Comparison of ENCODE assay signal across 10 cellular contexts in genomic region chr18:21686282-21687105, GRCh38. TPM values are rescaled to one million over a fixed set of nuclear protein-coding genes. Genes with fewer than 3 reads are reported as not detected.
DNase-seq lines count a peak whose midpoint lies in the region; ATAC-seq, FAIRE-seq and TF ChIP-seq lines count a peak whose summit lies in the region.
"Had no signal": no experiment of that assay in that cellular context is flagged by ENCODE, and none has a peak within 500 bp of the region (broad histone marks: within the 10 kb centered on the region; RNA-seq: fewer than 3 reads in every experiment).

No MANE protein-coding gene starts in this region.

- H3K79me2 ChIP-seq in HepG2 (ENCODE audit: insufficient read depth, low read length) = no peaks in the 10 kb centered on the region

- peak overlapping the region; percentile 57 for H3K9ac ChIP-seq in HepG2 (ENCODE audit: insufficient read depth, low read depth, low read length)

- H3K36me3 ChIP-seq in HepG2 (replicated peaks in 1 of 2; ENCODE audit: control insufficient read depth in 1 of 2, insufficient read depth in 2 of 2, low read length in 2 of 2) (peaks cover 2% of the 10 kb centered on the region in 2 experiments; a peak in 4 of 5 replicates), testis (ENCODE audit: low read depth, missing control alignments) (no peaks in the 10 kb centered on the region), gastrocnemius medialis (peaks cover 0 to 17% of the 10 kb centered on the region in 2 donors)

- H3K9me3 Mint-ChIP-seq in activated T-cell treated with anti-CD3 and anti-CD28 coated beads, Interleukin-2, amount 50 U/mL, for 24 hours = peaks cover 7% of the 10 kb centered on the region
- H3K9me3 Mint-ChIP-seq in chondrocyte (ENCODE audit: low read depth) = peaks cover 5% of the 10 kb centered on the region

- intact Hi-C loops in HepG2 (cut with micrococcal nuclease; ENCODE audit: unreplicated experiment) (loop anchor here (1.0 to 5.0 kb wide), 2 partner anchors 11 to 56 kb away; partner anchors contain the start of gene MIB1), testis (cut with DNase I; ENCODE audit: low total_unique reads) (no loop called here), gastrocnemius medialis (cut with DNase I; ENCODE audit: low total_unique reads) (no loop called here)

- no peaks in the 10 kb centered on the region for H3K9me3 ChIP-seq in HepG2 (ENCODE audit: low read length)
- no peaks in the 10 kb centered on the region for H3K9me3 ChIP-seq in testis
- H3K9me3 ChIP-seq in gastrocnemius medialis = no peaks in the 10 kb centered on the region

- POLR2A ChIA-PET in HepG2 (lab: Yijun Ruan, JAX) = interaction anchor here (0.8 to 2.4 kb wide), 11 partner anchors 8 to 86 kb away, joined by 3 to 16 read pairs (median 3); partner anchors contain the start of genes ABHD3, ESCO1 and MIB1

- peak overlapping the region; percentile 60 for H3K27ac Mint-ChIP-seq in activated T-cell treated with anti-CD3 and anti-CD28 coated beads, Interleukin-2, amount 50 U/mL, for 24 hours
- H3K27ac Mint-ChIP-seq in chondrocyte (ENCODE audit: unreplicated experiment) = no peak overlapping the region

- TF ChIP-seq CTCF in HepG2 (CRISPR knock-in tag; IDR thresholded peaks at IDR 0.05) = no peak
- no peak for TF ChIP-seq CTCF in testis (IDR thresholded peaks at IDR 0.05)
- no peak for TF ChIP-seq CTCF in gastrocnemius medialis (IDR thresholded peaks at IDR 0.05 in 4 of 5, conservative IDR thresholded peaks at IDR 0.05 in 1 of 5)
- TF ChIP-seq CTCF in chondrocyte (IDR thresholded peaks at IDR 0.05) = no peak

- H4K20me1 ChIP-seq in HepG2 (ENCODE audit: insufficient read depth, low read length) = no peaks in the 10 kb centered on the region

- H3K4me3 ChIP-seq in HepG2 (replicated peaks in 1 of 3; ENCODE audit: insufficient read depth in 1 of 3, low read depth in 2 of 3, low read length in 3 of 3) (peak overlapping the region in 2 of 3 experiments; percentile 24 to 40; a peak in 3 of 6 replicates), testis (no peak overlapping the region), gastrocnemius medialis (no peak overlapping the region)

- TF ChIP-seq EP300 in HepG2 (IDR thresholded peaks at IDR 0.05; ENCODE audit: low read depth in 2 of 2, low read length in 2 of 2) (peak in 1 of 2 experiments; percentile 87; a peak in 2 of 4 replicates), HepG2 (CRISPR knock-in tag; IDR thresholded peaks at IDR 0.05; ENCODE audit: borderline replicate concordance) (peak; percentile 58; the same call in 1 of the 2 replicates)

- 12% methylated on average over 8 of the region's 8 CpGs for WGBS in HepG2 (ENCODE audit: low lambda C conversion rate)
- 47 to 55% methylated on average over 8 of the region's 8 CpGs for WGBS in testis, 2 donors

- DNase-seq in activated T-cell treated with anti-CD3 and anti-CD28 coated beads, Interleukin-2, amount 50 U/mL, for 24 hours = no peak
- DNase-seq in activated T-cell treated with anti-CD3 and anti-CD28 coated beads, Interleukin-2, amount 50 U/mL, for 1 hour = no peak
- DNase-seq in UCSD-AML1 (lab: John Stamatoyannopoulos, UW; ENCODE audit: unreplicated experiment) (peak; percentile 16), HepG2 (ENCODE audit: low spot score) (peak; percentile 95), testis (no peak), gastrocnemius medialis (no peak), NOMO-1 treated with DMSO at 0.1 percent for 48 hours (lab: John Stamatoyannopoulos, UW; ENCODE audit: unreplicated experiment) (no peak), chondrocyte (ENCODE audit: low spot score) (no peak)
- DNase-seq: GOT3, NCI-H187 had no signal

- H2AFZ ChIP-seq in HepG2 (ENCODE audit: low read length) = peak overlapping the region; percentile 39

- FAIRE-seq in HepG2 (lab: Jason Lieb, UNC) = peak; percentile 86

- ATAC-seq in HepG2 = peak; percentile 98
- ATAC-seq in gastrocnemius medialis = no peak

- H3K4me1 Mint-ChIP-seq in activated T-cell treated with anti-CD3 and anti-CD28 coated beads, Interleukin-2, amount 50 U/mL, for 24 hours (ENCODE audit: low read depth) = peaks cover 24% of the 10 kb centered on the region
- no peaks in the 10 kb centered on the region for H3K4me1 Mint-ChIP-seq in chondrocyte (ENCODE audit: low read depth)

- H3K27me3 ChIP-seq in HepG2 (ENCODE audit: control insufficient read depth in 1 of 2, insufficient read depth in 2 of 2, low read length in 2 of 2) = no peaks in the 10 kb centered on the region
- no peaks in the 10 kb centered on the region for H3K27me3 ChIP-seq in testis
- H3K27me3 ChIP-seq in gastrocnemius medialis = no peaks in the 10 kb centered on the region

- H3K27ac ChIP-seq in HepG2 (ENCODE audit: extremely low read length, insufficient read depth, low read length) (peak overlapping the region; percentile 92), testis (peak overlapping the region; percentile 63 to 64), gastrocnemius medialis (no peak overlapping the region)

- H3K4me3 Mint-ChIP-seq in activated T-cell treated with anti-CD3 and anti-CD28 coated beads, Interleukin-2, amount 50 U/mL, for 24 hours = no peak overlapping the region
- H3K4me3 Mint-ChIP-seq in chondrocyte (ENCODE audit: unreplicated experiment) = no peak overlapping the region

- in situ Hi-C loops in HepG2 (cut with HindIII; ENCODE audit: extremely low pct_ligation_motif_present, low pct_unique_long_range_greater_than_20kb) = no loop called here
- in situ Hi-C loops in gastrocnemius medialis (cut with MboI; ENCODE audit: low sequenced_read_pairs in 4 of 4) = no loop called here

- H3K4me1 ChIP-seq in HepG2 (ENCODE audit: insufficient read depth, low read length) (peaks cover 59% of the 10 kb centered on the region), testis (peaks cover 4% of the 10 kb centered on the region), gastrocnemius medialis (peaks cover 4% of the 10 kb centered on the region in 2 donors)

- peaks cover 61% of the 10 kb centered on the region for H3K36me3 Mint-ChIP-seq in activated T-cell treated with anti-CD3 and anti-CD28 coated beads, Interleukin-2, amount 50 U/mL, for 24 hours (ENCODE audit: low read depth)
- peaks cover 7% of the 10 kb centered on the region for H3K36me3 Mint-ChIP-seq in chondrocyte (ENCODE audit: low read depth)

- TF ChIP-seq POLR2A in HepG2 (IDR thresholded peaks at IDR 0.05; ENCODE audit: insufficient read depth in 1 of 2, low read depth in 2 of 2, low read length in 2 of 2) (no peak), testis (IDR thresholded peaks at IDR 0.05) (no peak), gastrocnemius medialis (IDR thresholded peaks at IDR 0.05) (no peak)

- CTCF ChIA-PET in HepG2 (lab: Yijun Ruan, JAX; ENCODE audit: low intra/inter-chr PET ratio, low total read pairs) = no interaction called here

- BruUV-seq in HepG2 (replicated peaks; lab: Mats Ljungman, UMichigan) = TSS peak; percentile 60

- peak overlapping the region; percentile 74 for H3K4me2 ChIP-seq in HepG2 (ENCODE audit: low read depth, low read length)

- H3K27me3 Mint-ChIP-seq in activated T-cell treated with anti-CD3 and anti-CD28 coated beads, Interleukin-2, amount 50 U/mL, for 24 hours = no peaks in the 10 kb centered on the region
- no peaks in the 10 kb centered on the region for H3K27me3 Mint-ChIP-seq in chondrocyte (ENCODE audit: low read depth)

- TF ChIP-seq RAD21 in HepG2 (CRISPR knock-in tag; IDR thresholded peaks at IDR 0.05) = peak; percentile 41; the same call in 1 of the 2 replicates

RNA-seq across cellular contexts. Expression of gene ABHD3, which starts 18.1 kb away (rescaled TPM):
- total RNA-seq in HepG2 (2016; rRNA removed; fragmentation: Illumina TruSeq; extraction: Trizol) = 14.2 and 32.1 TPM in 2 replicates
- 6.1 and 6.5 TPM in 2 replicates for total RNA-seq in HepG2 (2016; cell fraction: cytosol; rRNA removed; fragmentation: Illumina TruSeq; extraction: Trizol; ENCODE audit: low read depth)
- 12.7 and 32.7 TPM in 2 replicates for total RNA-seq in HepG2 (2016; cell fraction: insoluble cytoplasmic fraction; rRNA removed; fragmentation: Illumina TruSeq; extraction: Trizol)
- 6.4 and 8.1 TPM in 2 replicates for total RNA-seq in HepG2 (2016; cell fraction: membrane; rRNA removed; fragmentation: Illumina TruSeq; extraction: Trizol)
- 44.8 and 49.9 TPM in 2 replicates for total RNA-seq in HepG2 (2016; cell fraction: nucleus; rRNA removed; fragmentation: Illumina TruSeq; extraction: Trizol)
- polyA plus RNA-seq in HepG2 (2011; rRNA removed) = 37.3 and 40.2 TPM in 2 replicates
- 17.9 and 27.7 TPM in 2 replicates for polyA plus RNA-seq in HepG2 (2011; cell fraction: cytosol; rRNA removed)
- 33.5 and 40.4 TPM in 2 replicates for polyA plus RNA-seq in HepG2 (2011; cell fraction: nucleus; rRNA removed)
- polyA plus RNA-seq in HepG2 (2012) = 28.3 and 31.8 TPM in 2 replicates
- polyA plus RNA-seq in HepG2 (2016; cell fraction: cytosol; fragmentation: Illumina TruSeq; extraction: Trizol; ENCODE audit: low read depth) = 2.9 TPM in 2 replicates
- 14.3 and 16.5 TPM in 2 replicates for polyA plus RNA-seq in HepG2 (2016; cell fraction: insoluble cytoplasmic fraction; fragmentation: Illumina TruSeq; extraction: Trizol; ENCODE audit: low read depth)
- polyA plus RNA-seq in HepG2 (2016; cell fraction: membrane; fragmentation: Illumina TruSeq; extraction: Trizol; ENCODE audit: low read depth) = 3.8 and 5.3 TPM in 2 replicates
- polyA plus RNA-seq in HepG2 (2016; cell fraction: nucleus; fragmentation: Illumina TruSeq; extraction: Trizol; ENCODE audit: insufficient read depth, low read depth) = 75.9 and 82.4 TPM in 2 replicates
- polyA minus RNA-seq in HepG2 (2011; rRNA and poly(A)+ RNA removed; ENCODE audit: low replicate concordance) = 15.6 and 65.9 TPM in 2 replicates
- 12.3 and 20.1 TPM in 2 replicates for polyA minus RNA-seq in HepG2 (2011; cell fraction: cytosol; rRNA and poly(A)+ RNA removed)
- 36.6 and 51.0 TPM in 2 replicates for polyA minus RNA-seq in HepG2 (2011; cell fraction: nucleus; rRNA and poly(A)+ RNA removed)
- total RNA-seq in testis = 10 to 100 TPM in 1 of 2 donors, 1 to 10 TPM in 1; 10.0 to 12.2 TPM
- 13.5 TPM for polyA plus RNA-seq in testis (ENCODE audit: insufficient read depth, low read depth, low replicate concordance)
- 1 to 10 TPM; 3.8 to 4.5 (median 4.2) TPM for total RNA-seq in gastrocnemius medialis
- 3.7 to 6.8 TPM (median 4.3 TPM) in 3 replicates for total RNA-seq in chondrocyte

RNA-seq across cellular contexts. Expression of gene MIB1, which starts 54.1 kb away (rescaled TPM):
- 47.0 and 60.6 TPM in 2 replicates for total RNA-seq in HepG2 (2016; rRNA removed; fragmentation: Illumina TruSeq; extraction: Trizol)
- 80.8 and 93.1 TPM in 2 replicates for total RNA-seq in HepG2 (2016; cell fraction: cytosol; rRNA removed; fragmentation: Illumina TruSeq; extraction: Trizol; ENCODE audit: low read depth)
- 46.0 and 57.6 TPM in 2 replicates for total RNA-seq in HepG2 (2016; cell fraction: insoluble cytoplasmic fraction; rRNA removed; fragmentation: Illumina TruSeq; extraction: Trizol)
- total RNA-seq in HepG2 (2016; cell fraction: membrane; rRNA removed; fragmentation: Illumina TruSeq; extraction: Trizol) = 44.7 and 51.6 TPM in 2 replicates
- 36.7 and 42.3 TPM in 2 replicates for total RNA-seq in HepG2 (2016; cell fraction: nucleus; rRNA removed; fragmentation: Illumina TruSeq; extraction: Trizol)
- 11.2 and 12.0 TPM in 2 replicates for polyA plus RNA-seq in HepG2 (2011; rRNA removed)
- 5.4 and 8.8 TPM in 2 replicates for polyA plus RNA-seq in HepG2 (2011; cell fraction: cytosol; rRNA removed)
- 9.9 and 12.0 TPM in 2 replicates for polyA plus RNA-seq in HepG2 (2011; cell fraction: nucleus; rRNA removed)
- 20.7 and 21.4 TPM in 2 replicates for polyA plus RNA-seq in HepG2 (2012)
- polyA plus RNA-seq in HepG2 (2016; cell fraction: cytosol; fragmentation: Illumina TruSeq; extraction: Trizol; ENCODE audit: low read depth) = 0.28 and 0.44 TPM in 2 replicates
- 19.5 and 21.8 TPM in 2 replicates for polyA plus RNA-seq in HepG2 (2016; cell fraction: insoluble cytoplasmic fraction; fragmentation: Illumina TruSeq; extraction: Trizol; ENCODE audit: low read depth)
- polyA plus RNA-seq in HepG2 (2016; cell fraction: membrane; fragmentation: Illumina TruSeq; extraction: Trizol; ENCODE audit: low read depth) = 1.3 and 1.8 TPM in 2 replicates
- 24.5 and 25.6 TPM in 2 replicates for polyA plus RNA-seq in HepG2 (2016; cell fraction: nucleus; fragmentation: Illumina TruSeq; extraction: Trizol; ENCODE audit: insufficient read depth, low read depth)
- 35.2 and 42.4 TPM in 2 replicates for polyA minus RNA-seq in HepG2 (2011; rRNA and poly(A)+ RNA removed; ENCODE audit: low replicate concordance)
- polyA minus RNA-seq in HepG2 (2011; cell fraction: cytosol; rRNA and poly(A)+ RNA removed) = 48.0 and 55.6 TPM in 2 replicates
- polyA minus RNA-seq in HepG2 (2011; cell fraction: nucleus; rRNA and poly(A)+ RNA removed) = 44.7 and 56.6 TPM in 2 replicates
- 10 to 100 TPM; 40.7 to 48.8 TPM for total RNA-seq in testis
- polyA plus RNA-seq in testis (ENCODE audit: insufficient read depth, low read depth, low replicate concordance) = 16.5 TPM
- total RNA-seq in gastrocnemius medialis = 10 to 100 TPM; 16.4 to 22.3 (median 21.6) TPM
- total RNA-seq in chondrocyte = 68.0 to 75.4 TPM (median 70.2 TPM) in 3 replicates

Comparison
In these comparisons a context has a peak if more than half of its experiments do, and no peak if none do; other contexts are left out.
1. DNase-seq: peak in UCSD-AML1 (single experiment) and HepG2 (single experiment); none in activated T-cell treated with anti-CD3 and anti-CD28 coated beads, Interleukin-2, amount 50 U/mL, for 24 hours (single experiment), activated T-cell treated with anti-CD3 and anti-CD28 coated beads, Interleukin-2, amount 50 U/mL, for 1 hour (single experiment), testis (single experiment), gastrocnemius medialis (0 of 2), NOMO-1 treated with DMSO at 0.1 percent for 48 hours (single experiment) and chondrocyte (single experiment).
2. H3K27ac ChIP-seq: peak in HepG2 (single experiment) and testis (2 of 2); none in gastrocnemius medialis (0 of 4).
3. H3K4me3 ChIP-seq: peak in HepG2 (2 of 3); none in testis (0 of 2) and gastrocnemius medialis (0 of 4).